In genomic region chr10:131621784-131622624, GRCh38 we compare ENCODE assay signal across 1 cellular context.
TF ChIP-seq lines count a peak whose summit lies in the region.

No MANE protein-coding gene starts in this region.

TF ChIP-seq in HepG2, 621 proteins besides CTCF, POLR2A, EP300 and RAD21:
- no peak for TF ChIP-seq HNF1B (CRISPR knock-in tag; IDR thresholded peaks at IDR 0.05)
